Comparison of ENCODE assay signal across 10 cellular contexts in genomic region chrX:50751091-50751490, GRCh38.
"Had no signal": no experiment of that assay in that cellular context is flagged by ENCODE, and none has a peak within 500 bp of the region (broad histone marks: within the 10 kb centered on the region; RNA-seq: fewer than 3 reads in every experiment).

No MANE protein-coding gene starts in this region.

- H3K9ac ChIP-seq: GM23248 had no signal

- H3K4me1 Mint-ChIP-seq: GM23338, H9 had no signal

- H3K4me3 Mint-ChIP-seq: GM23338, H9, HFFc6 had no signal

- FAIRE-seq: H54 had no signal

- H3K4me2 ChIP-seq: GM23338 had no signal

- H3K27ac Mint-ChIP-seq: GM23338, H9, HFFc6 had no signal

- H3K4me3 ChIP-seq: GM23248, GM23338, HAP-1 had no signal

- H2AFZ ChIP-seq: GM23248, GM23338 had no signal

- ATAC-seq: GM23338, HCT116 had no signal

- H3K9me3 Mint-ChIP-seq: GM23338 had no signal

- H3K36me3 ChIP-seq: HAP-1 had no signal

- H3K27ac ChIP-seq: GM23248 had no signal

- H3K9me3 ChIP-seq: HAP-1 had no signal

- H3K4me1 ChIP-seq: HAP-1 had no signal

- DNase-seq: GM23248, GOT3, H7, H9, HCEC 1CT, HFFc6 had no signal
